8 cellular contexts compared by ENCODE assay signal in genomic region chr5:140565024-140565779, GRCh38. TPM values are rescaled to one million over a fixed set of nuclear protein-coding genes. Genes with fewer than 3 reads are reported as not detected.
DNase-seq lines count a peak whose midpoint lies in the region; ATAC-seq and TF ChIP-seq lines count a peak whose summit lies in the region.

No MANE protein-coding gene starts in this region.

- ATAC-seq in gastrocnemius medialis (no peak), left lobe of liver (no peak)

- H3K27me3 ChIP-seq in SJSA1 (replicated peaks) (no peaks in the 10 kb centered on the region), gastrocnemius medialis (no peaks in the 10 kb centered on the region)

- CTCF ChIA-PET in activated naive CD4-positive, alpha-beta T cell treated with anti-CD3 and anti-CD28 coated beads for 36 hours (lab: Charles Lee), result interaction anchor here (0.7 to 1.5 kb wide), 5 partner anchors 9 to 352 kb away, joined by 3 to 5 read pairs (median 4); no protein-coding TSS in a partner anchor

- H3K36me3 ChIP-seq in SJSA1 (peaks cover 52% of the 10 kb centered on the region), gastrocnemius medialis (peaks cover 0 to 23% of the 10 kb centered on the region in 2 donors)

- H3K4me1 ChIP-seq in SJSA1 (replicated peaks), result peaks cover 22% of the 10 kb centered on the region
- H3K4me1 ChIP-seq in gastrocnemius medialis, result peaks cover 70% of the 10 kb centered on the region in 2 donors

- no peak for TF ChIP-seq CTCF in fibroblast of the aortic adventitia (IDR thresholded peaks at IDR 0.05; ENCODE audit: insufficient read depth, low read length)
- no peak for TF ChIP-seq CTCF in gastrocnemius medialis (IDR thresholded peaks at IDR 0.05 in 4 of 5, conservative IDR thresholded peaks at IDR 0.05 in 1 of 5)

- peak overlapping the region; percentile 58 for H3K4me3 ChIP-seq in SJSA1
- H3K4me3 ChIP-seq in fibroblast of the aortic adventitia (ENCODE audit: low read depth, low read length), result peak overlapping the region; percentile 97
- peak overlapping the region; percentile 77 to 92 (median 84) for H3K4me3 ChIP-seq in gastrocnemius medialis

- peaks cover 29% of the 10 kb centered on the region for H3K36me3 Mint-ChIP-seq in activated naive CD4-positive, alpha-beta T cell treated with anti-CD3 and anti-CD28 coated beads for 36 hours (ENCODE audit: low read depth)

- peak overlapping the region; percentile 96 for H3K4me3 Mint-ChIP-seq in activated naive CD4-positive, alpha-beta T cell treated with anti-CD3 and anti-CD28 coated beads for 36 hours

- H3K9me3 Mint-ChIP-seq in activated naive CD4-positive, alpha-beta T cell treated with anti-CD3 and anti-CD28 coated beads for 36 hours, result no peaks in the 10 kb centered on the region

- peaks cover 60% of the 10 kb centered on the region for H3K4me1 Mint-ChIP-seq in activated naive CD4-positive, alpha-beta T cell treated with anti-CD3 and anti-CD28 coated beads for 36 hours (ENCODE audit: low read depth)

- no peaks in the 10 kb centered on the region for H3K27me3 Mint-ChIP-seq in activated naive CD4-positive, alpha-beta T cell treated with anti-CD3 and anti-CD28 coated beads for 36 hours (ENCODE audit: low read depth)

- TF ChIP-seq POLR2A in gastrocnemius medialis (IDR thresholded peaks at IDR 0.05), result no peak

- H3K9me3 ChIP-seq in SJSA1 (replicated peaks) (no peaks in the 10 kb centered on the region), gastrocnemius medialis (no peaks in the 10 kb centered on the region)

- H3K27ac Mint-ChIP-seq in activated naive CD4-positive, alpha-beta T cell treated with anti-CD3 and anti-CD28 coated beads for 36 hours, result peak overlapping the region; percentile 93

- no peak for DNase-seq in activated naive CD4-positive, alpha-beta T cell treated with anti-CD3 and anti-CD28 coated beads for 36 hours
- DNase-seq in activated naive CD4-positive, alpha-beta T cell treated with Interleukin-2 at 50 U/mL for 16 hours, result no peak
- DNase-seq in SJSA1 (ENCODE audit: low read depth in 1 of 2, low spot score in 2 of 2), result peak in 1 of 2 experiments; percentile 53
- DNase-seq in fibroblast of the aortic adventitia (ENCODE audit: low read depth), result no peak
- DNase-seq in gastrocnemius medialis, result no peak
- no peak for DNase-seq in NK-92 treated with Interleukin-12 subunit alpha and Interleukin-12 subunit beta, amount 100 ng/mL, for 24 hours (lab: John Stamatoyannopoulos, UW)
- no peak for DNase-seq in left lobe of liver (ENCODE audit: low spot score)
- no peak for DNase-seq in mucosa of gallbladder (ENCODE audit: low spot score)

- in situ Hi-C loops in gastrocnemius medialis (cut with MboI; ENCODE audit: low sequenced_read_pairs in 4 of 4), result loop anchor here in 2 of 4 donors (5.0 to 25.0 kb wide), 2 partner anchors 77 to 328 kb away; no protein-coding TSS in a partner anchor

- intact Hi-C loops in activated naive CD4-positive, alpha-beta T cell treated with anti-CD3 and anti-CD28 coated beads for 36 hours (cut with micrococcal nuclease), result no loop called here
- intact Hi-C loops in gastrocnemius medialis (cut with DNase I; ENCODE audit: low total_unique reads), result loop anchor here (2.0 kb wide), 1 partner anchor 74 kb away; the partner anchor contains the start of gene TMCO6

- H3K27ac ChIP-seq in SJSA1 (peak overlapping the region; percentile 81), gastrocnemius medialis (peak overlapping the region; percentile 97 to 99 (median 98))

RNA-seq across cellular contexts. Expression of gene SLC35A4, which starts 0.6 kb away (rescaled TPM):
- total RNA-seq in activated naive CD4-positive, alpha-beta T cell treated with anti-CD3 and anti-CD28 coated beads for 36 hours, result 10 to 100 TPM; 57.1 to 60.1 TPM
- total RNA-seq in SJSA1 (2014; rRNA removed; shearing (Covaris generic)), result 56.7 and 65.8 TPM in 2 replicates
- 17.0 and 28.0 TPM in 2 replicates for total RNA-seq in fibroblast of the aortic adventitia (ENCODE audit: low replicate concordance)
- 100 to 1,000 TPM in 2 of 4 donors, 10 to 100 TPM in 2; 71.7 to 152 (median 114) TPM for total RNA-seq in gastrocnemius medialis
- total RNA-seq in left lobe of liver, result 32.0 TPM
- 73.8 TPM for total RNA-seq in mucosa of gallbladder

RNA-seq across cellular contexts. Expression of gene APBB3, which starts 0.8 kb away (rescaled TPM):
- total RNA-seq in activated naive CD4-positive, alpha-beta T cell treated with anti-CD3 and anti-CD28 coated beads for 36 hours, result 10 to 100 TPM; 15.4 to 16.5 TPM
- total RNA-seq in SJSA1 (2014; rRNA removed; shearing (Covaris generic)), result 12.0 and 16.2 TPM in 2 replicates
- total RNA-seq in fibroblast of the aortic adventitia (ENCODE audit: low replicate concordance) (16.1 and 17.5 TPM in 2 replicates), gastrocnemius medialis (10 to 100 TPM in 2 of 4 donors, 1 to 10 TPM in 2; 4.1 to 12.5 (median 9.0) TPM), left lobe of liver (14.1 TPM), mucosa of gallbladder (46.4 TPM)

RNA-seq across cellular contexts. Expression of gene SRA1, which starts 7.9 kb away (rescaled TPM):
- total RNA-seq in activated naive CD4-positive, alpha-beta T cell treated with anti-CD3 and anti-CD28 coated beads for 36 hours, result 10 to 100 TPM; 38.0 to 39.6 TPM
- 76.0 and 81.9 TPM in 2 replicates for total RNA-seq in SJSA1 (2014; rRNA removed; shearing (Covaris generic))
- total RNA-seq in fibroblast of the aortic adventitia (ENCODE audit: low replicate concordance), result 29.3 and 29.6 TPM in 2 replicates
- total RNA-seq in gastrocnemius medialis, result 10 to 100 TPM; 34.1 to 67.3 (median 40.6) TPM
- 19.5 TPM for total RNA-seq in left lobe of liver
- total RNA-seq in mucosa of gallbladder, result 27.2 TPM

RNA-seq across cellular contexts. Expression of gene EIF4EBP3, which starts 17.7 kb away (rescaled TPM):
- 10 to 100 TPM; 27.2 to 28.5 TPM for total RNA-seq in activated naive CD4-positive, alpha-beta T cell treated with anti-CD3 and anti-CD28 coated beads for 36 hours
- 1.4 TPM in 1 of 2 replicates, not detected in the other for total RNA-seq in SJSA1 (2014; rRNA removed; shearing (Covaris generic))
- 0.74 and 4.7 TPM in 2 replicates for total RNA-seq in fibroblast of the aortic adventitia (ENCODE audit: low replicate concordance)
- 100 to 1,000 TPM in 1 of 4 donors, 10 to 100 TPM in 3; 38.6 to 118 (median 51.8) TPM for total RNA-seq in gastrocnemius medialis
- 11.3 TPM for total RNA-seq in left lobe of liver
- 14.4 TPM for total RNA-seq in mucosa of gallbladder
